Comparison of ENCODE assay signal across 8 cellular contexts in genomic region chr15:51917493-51917892, GRCh38. TPM values are rescaled to one million over a fixed set of nuclear protein-coding genes. Genes with fewer than 3 reads are reported as not detected.
DNase-seq lines count a peak whose midpoint lies in the region; ATAC-seq lines count a peak whose summit lies in the region.

No MANE protein-coding gene starts in this region.

- no peaks in the 10 kb centered on the region for H3K9me3 Mint-ChIP-seq in activated naive CD8-positive, alpha-beta T cell treated with anti-CD3 and anti-CD28 coated beads, Interleukin-2, amount 50 U/mL, for 24 hours

- no peak overlapping the region for H2BK12ac ChIP-seq in mesenchymal stem cell (ENCODE audit: low read length in 2 of 2)

- H3K23ac ChIP-seq in mesenchymal stem cell (ENCODE audit: low read length in 2 of 2), result no peak overlapping the region

- H3K9me3 ChIP-seq in mesenchymal stem cell (ENCODE audit: control insufficient read depth, low read length), result no peaks in the 10 kb centered on the region

- no peaks in the 10 kb centered on the region for H3K4me1 Mint-ChIP-seq in activated naive CD8-positive, alpha-beta T cell treated with anti-CD3 and anti-CD28 coated beads, Interleukin-2, amount 50 U/mL, for 24 hours

- H3K79me1 ChIP-seq in mesenchymal stem cell (replicated peaks; ENCODE audit: low read length, poor library complexity, severe bottlenecking), result peaks cover 13% of the 10 kb centered on the region

- no peak overlapping the region for H3K4me2 ChIP-seq in mesenchymal stem cell (ENCODE audit: low read length, poor library complexity, severe bottlenecking)

- no peak overlapping the region for H3K18ac ChIP-seq in mesenchymal stem cell (ENCODE audit: low read depth in 1 of 2, low read length in 2 of 2)

- no peak overlapping the region for H3K27ac Mint-ChIP-seq in activated naive CD8-positive, alpha-beta T cell treated with anti-CD3 and anti-CD28 coated beads, Interleukin-2, amount 50 U/mL, for 24 hours

- H3K9ac ChIP-seq in mesenchymal stem cell (ENCODE audit: low read length), result no peak overlapping the region

- WGBS in mesenchymal stem cell, result 47% methylated on average over 1 of the region's 2 CpGs

- H3K36me3 ChIP-seq in mesenchymal stem cell (ENCODE audit: control insufficient read depth in 1 of 2, insufficient read depth in 2 of 2, low read depth in 1 of 2, low read length in 2 of 2), result peaks cover 34 to 78% of the 10 kb centered on the region in 2 experiments

- H3K27me3 ChIP-seq in mesenchymal stem cell (ENCODE audit: control insufficient read depth in 1 of 2, insufficient read depth in 1 of 2, low read length in 2 of 2), result no peaks in the 10 kb centered on the region

- H3K36me3 Mint-ChIP-seq in activated naive CD8-positive, alpha-beta T cell treated with anti-CD3 and anti-CD28 coated beads, Interleukin-2, amount 50 U/mL, for 24 hours (ENCODE audit: low read depth), result peaks cover 5% of the 10 kb centered on the region

- no peak overlapping the region for H2BK15ac ChIP-seq in mesenchymal stem cell (ENCODE audit: low read depth, poor library complexity, severe bottlenecking)

- no peak overlapping the region for H3K4me3 Mint-ChIP-seq in activated naive CD8-positive, alpha-beta T cell treated with anti-CD3 and anti-CD28 coated beads, Interleukin-2, amount 50 U/mL, for 24 hours

- H2BK5ac ChIP-seq in mesenchymal stem cell (ENCODE audit: low read depth, low read length, poor library complexity, severe bottlenecking), result no peak overlapping the region

- no peak overlapping the region for H3K27ac ChIP-seq in mesenchymal stem cell (ENCODE audit: low read length, poor library complexity, severe bottlenecking)

- no peak overlapping the region for H3K4me3 ChIP-seq in mesenchymal stem cell (ENCODE audit: insufficient read depth in 1 of 2, low read depth in 1 of 2, low read length in 2 of 2)

- no peaks in the 10 kb centered on the region for H3K4me1 ChIP-seq in mesenchymal stem cell (ENCODE audit: control insufficient read depth, insufficient read depth, low read depth, low read length)

- DNase-seq in NCI-H2171 treated with DMSO at 0.1 percent for 48 hours (lab: John Stamatoyannopoulos, UW) (peak; percentile 23), NCI-H2171 (lab: John Stamatoyannopoulos, UW) (no peak), Kasumi-1 (lab: John Stamatoyannopoulos, UW) (peak; percentile 21 to 33), mesenchymal stem cell (peak; percentile 28), cortex of kidney (lab: John Stamatoyannopoulos, UW) (no peak)
- DNase-seq in activated naive CD8-positive, alpha-beta T cell treated with anti-CD3 and anti-CD28 coated beads, Interleukin-2, amount 50 U/mL, for 24 hours, result no peak

- peak; percentile 52 for ATAC-seq in activated naive CD8-positive, alpha-beta T cell treated with anti-CD3 and anti-CD28 coated beads, Interleukin-2, amount 50 U/mL, for 24 hours
- no peak for ATAC-seq in HG03159 (IDR thresholded peaks at IDR 0.05; ENCODE audit: unreplicated experiment)
- ATAC-seq in GM18520 (IDR thresholded peaks at IDR 0.05; ENCODE audit: unreplicated experiment), result no peak

- no peak overlapping the region for H2AK5ac ChIP-seq in mesenchymal stem cell (ENCODE audit: low read length, severe bottlenecking)

- no peak overlapping the region for H4K8ac ChIP-seq in mesenchymal stem cell (ENCODE audit: low read length)

- no peak overlapping the region for H4K91ac ChIP-seq in mesenchymal stem cell (ENCODE audit: low read length)

- H2BK120ac ChIP-seq in mesenchymal stem cell (ENCODE audit: low read depth, low read length), result no peak overlapping the region

- H3K27me3 Mint-ChIP-seq in activated naive CD8-positive, alpha-beta T cell treated with anti-CD3 and anti-CD28 coated beads, Interleukin-2, amount 50 U/mL, for 24 hours, result no peaks in the 10 kb centered on the region

- no peak overlapping the region for H2AFZ ChIP-seq in mesenchymal stem cell (ENCODE audit: low read depth, low read length)

- no peak overlapping the region for H3K14ac ChIP-seq in mesenchymal stem cell (ENCODE audit: low read length in 2 of 2)

- no peak overlapping the region for H3K4ac ChIP-seq in mesenchymal stem cell (ENCODE audit: low read depth in 1 of 2, low read length in 2 of 2)

RNA-seq across cellular contexts. Expression of gene LEO1, which starts 54.1 kb away (rescaled TPM):
- polyA plus RNA-seq in mesenchymal stem cell (2013, experiment 1 of 2), result 25.7 TPM
- polyA plus RNA-seq in mesenchymal stem cell (2013, experiment 2 of 2), result 25.2 TPM

Comparison
In these comparisons a context has a peak if more than half of its experiments do, and no peak if none do; other contexts are left out.
1. DNase-seq: peak in NCI-H2171 treated with DMSO at 0.1 percent for 48 hours (single experiment), Kasumi-1 (2 of 2) and mesenchymal stem cell (single experiment); none in NCI-H2171 (single experiment), activated naive CD8-positive, alpha-beta T cell treated with anti-CD3 and anti-CD28 coated beads, Interleukin-2, amount 50 U/mL, for 24 hours (single experiment) and cortex of kidney (single experiment).